18 cellular contexts compared by ENCODE assay signal in genomic region chr16:48430890-48431289, GRCh38. TPM values are rescaled to one million over a fixed set of nuclear protein-coding genes. Genes with fewer than 3 reads are reported as not detected.
DNase-seq lines count a peak whose midpoint lies in the region; ATAC-seq and TF ChIP-seq lines count a peak whose summit lies in the region.
"Had no signal": no experiment of that assay in that cellular context is flagged by ENCODE, and none has a peak within 500 bp of the region (broad histone marks: within the 10 kb centered on the region; RNA-seq: fewer than 3 reads in every experiment).

No MANE protein-coding gene starts in this region.

- no peaks in the 10 kb centered on the region for H4K20me1 ChIP-seq in OCI-LY1 (ENCODE audit: insufficient read depth, low read length)

- no peak for TF ChIP-seq POLR2A in spleen (IDR thresholded peaks at IDR 0.05)

- peak overlapping the region; percentile 75 for H2AFZ ChIP-seq in OCI-LY1 (ENCODE audit: low read length)

- no peaks in the 10 kb centered on the region for H3K9me2 ChIP-seq in OCI-LY1 (ENCODE audit: low read depth, low read length)

- WGBS in spleen, 5 donors = 59 to 81% (median 67%) methylated on average over 3 of the region's 3 CpGs

- H3K9ac ChIP-seq in OCI-LY1 (ENCODE audit: low read length) = no peak overlapping the region

- no peak for TF ChIP-seq CTCF in GM12865 (IDR thresholded peaks at IDR 0.05; ENCODE audit: insufficient read depth, low read depth, low read length, missing control alignments)
- no peak for TF ChIP-seq CTCF in OCI-LY1 (IDR thresholded peaks at IDR 0.05; ENCODE audit: low read length)
- TF ChIP-seq CTCF in spleen (IDR thresholded peaks at IDR 0.05 in 8 of 11, conservative IDR thresholded peaks at IDR 0.05 in 3 of 11) = no peak

- DNase-seq in GM12865 (ENCODE audit: low read depth) (peak; percentile 70), spleen (no peak), superior temporal gyrus (ENCODE audit: extremely low spot score) (no peak), NCI-H82 (lab: John Stamatoyannopoulos, UW) (no peak)
- DNase-seq: ACHN; CD4-positive, alpha-beta memory T cell; DMS79; H9; KBM-7; MV-4-11; NCI-H1436; NCI-H2029 treated with DMSO at 0.1 percent for 48 hours; NCI-H510A; RPMI8226; SIG-M5 had no signal

- peaks cover 81% of the 10 kb centered on the region for H3K4me1 ChIP-seq in OCI-LY1 (ENCODE audit: insufficient read depth, low read length, severe bottlenecking)
- peaks cover 21 to 68% (median 49%) of the 10 kb centered on the region in 6 donors for H3K4me1 ChIP-seq in spleen

- no peaks in the 10 kb centered on the region for H3F3A ChIP-seq in OCI-LY1 (ENCODE audit: insufficient read depth, low read length)

- no peak overlapping the region for H3K4me3 ChIP-seq in GM12865 (ENCODE audit: low read depth, low read length)
- no peak overlapping the region for H3K4me3 ChIP-seq in OCI-LY1 (ENCODE audit: low read depth, low read length, poor library complexity, severe bottlenecking)
- H3K4me3 ChIP-seq in spleen = no peak overlapping the region

- 0 out of 2 replicates have a peak overlapping the region, but pooled peaks have one; percentile 13 for H3K4me2 ChIP-seq in OCI-LY1 (ENCODE audit: low read length)

- ATAC-seq in GM21825 (IDR thresholded peaks at IDR 0.05; ENCODE audit: unreplicated experiment) (peak; percentile 38), HG02870 (IDR thresholded peaks at IDR 0.05; ENCODE audit: unreplicated experiment) (no peak)

- intact Hi-C loops in spleen (cut with DNase I; ENCODE audit: low total_unique reads) = no loop called here

- no peaks in the 10 kb centered on the region for H3K9me3 ChIP-seq in OCI-LY1 (ENCODE audit: low read length)
- H3K9me3 ChIP-seq in spleen = no peaks in the 10 kb centered on the region

- H3K27ac ChIP-seq in OCI-LY1 (ENCODE audit: low read depth, low read length, poor library complexity, severe bottlenecking) = peak overlapping the region; percentile 96
- peak overlapping the region; percentile 58 to 90 (median 70) for H3K27ac ChIP-seq in spleen

- H3K27me3 ChIP-seq in OCI-LY1 (ENCODE audit: insufficient read depth, low read length) (no peaks in the 10 kb centered on the region), spleen (replicated peaks in 1 of 7) (no peaks in the 10 kb centered on the region)

- no peaks in the 10 kb centered on the region for H3K79me2 ChIP-seq in OCI-LY1 (ENCODE audit: insufficient read depth, low read length)

- H3K36me3 ChIP-seq in OCI-LY1 (ENCODE audit: insufficient read depth, low read length) (no peaks in the 10 kb centered on the region), spleen (no peaks in the 10 kb centered on the region)

RNA-seq across cellular contexts. Expression of gene SIAH1, which starts 45.7 kb away (rescaled TPM):
- 10 to 100 TPM; 22.6 to 32.6 (median 27.6) TPM for total RNA-seq in spleen
- 10 to 100 TPM; 11.9 to 17.0 (median 16.0) TPM for polyA plus RNA-seq in spleen
